In the genomic region with DNA sequence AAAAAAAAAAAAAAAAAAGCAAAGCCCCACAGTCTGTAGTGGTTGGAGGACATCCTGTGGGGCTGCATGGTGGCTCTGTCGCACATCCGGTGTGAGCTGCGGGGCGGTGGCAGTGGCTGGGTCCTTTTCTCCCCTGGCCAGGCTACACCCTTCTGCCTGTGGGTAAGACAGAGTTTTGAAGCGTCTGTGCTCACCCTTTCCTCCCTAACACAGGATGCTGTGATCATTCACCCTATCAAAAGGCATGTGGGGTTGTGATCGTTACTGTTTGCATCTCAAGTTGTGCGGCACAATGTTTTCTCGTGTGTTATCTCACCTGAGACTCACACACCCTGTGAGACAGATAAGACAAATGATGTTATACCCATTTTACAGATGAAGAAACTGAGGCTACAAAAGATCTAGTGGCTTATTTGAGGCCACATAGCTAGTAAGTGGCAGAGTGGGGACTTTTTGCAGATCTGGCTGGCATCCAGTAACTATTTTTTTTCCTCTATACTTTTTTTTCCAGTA, we compare ENCODE assay signal across 9 cellular contexts. TPM values are rescaled to one million over a fixed set of nuclear protein-coding genes. Genes with fewer than 3 reads are reported as not detected.
A peak's percentile ranks its signal among the peaks of the same experiment; 100 is the strongest.
DNase-seq lines count a peak whose midpoint lies in the region; ATAC-seq lines count a peak whose summit lies in the region.
"Had no signal": no experiment of that assay in that cellular context is flagged by ENCODE, and none has a peak within 500 bp of the region (broad histone marks: within the 10 kb centered on the region; RNA-seq: fewer than 3 reads in every experiment).

No MANE protein-coding gene starts in this region.

- H3K27me3 ChIP-seq in SJCRH30, result no peaks in the 10 kb centered on the region

- peaks cover 5 to 17% (median 9%) of the 10 kb centered on the region in 3 donors for H3K36me3 Mint-ChIP-seq in immature natural killer cell

- peaks cover 98 to 100% of the 10 kb centered on the region in 2 donors for H3K4me1 Mint-ChIP-seq in immature natural killer cell

- H3K9me3 ChIP-seq in SJCRH30 (replicated peaks), result peaks cover 6% of the 10 kb centered on the region; the same call in 1 of the 2 replicates

- H3K4me1 ChIP-seq in SJCRH30, result peaks cover 33% of the 10 kb centered on the region

- H3K27ac Mint-ChIP-seq in immature natural killer cell, result peak overlapping the region; percentile 98 to 100 (median 98)

- H3K9me3 Mint-ChIP-seq in immature natural killer cell, result peaks cover 0 to 3% (median 0%) of the 10 kb centered on the region in 6 donors
- H3K9me3 Mint-ChIP-seq: neural crest cell had no signal

- H3K4me3 Mint-ChIP-seq in immature natural killer cell, result peak overlapping the region; percentile 54 to 87 (median 72)
- H3K4me3 Mint-ChIP-seq: neural crest cell had no signal

- H3K27ac ChIP-seq in SJCRH30, result no peak overlapping the region

- peak; percentile 75 for DNase-seq in T-helper 9 cell
- DNase-seq in immature natural killer cell, result peak; percentile 96 to 97 (median 97)
- DNase-seq in NCI-H1417 (lab: John Stamatoyannopoulos, UW), result no peak
- DNase-seq in retina, result no peak
- no peak for DNase-seq in SJCRH30
- no peak for DNase-seq in cerebellar cortex (ENCODE audit: low spot score)

- H3K4me3 ChIP-seq in SJCRH30, result no peak overlapping the region

- no peaks in the 10 kb centered on the region for H3K36me3 ChIP-seq in SJCRH30

- ATAC-seq in GM18502 (IDR thresholded peaks at IDR 0.05; ENCODE audit: poor library complexity, unreplicated experiment) (peak; percentile 90), HG02763 (IDR thresholded peaks at IDR 0.05; ENCODE audit: unreplicated experiment) (peak; percentile 60)

- H3K27me3 Mint-ChIP-seq in immature natural killer cell (ENCODE audit: low read depth in 3 of 3), result peaks cover 63 to 83% (median 64%) of the 10 kb centered on the region in 3 donors

RNA-seq across cellular contexts. Expression of gene IRF1, which starts 17.5 kb away (rescaled TPM):
- polyA plus RNA-seq in immature natural killer cell, result 100 to 1,000 TPM; 349 to 460 (median 371) TPM
- total RNA-seq in SJCRH30 (2014; rRNA removed; shearing (Covaris generic)), result 13.9 and 14.1 TPM in 2 replicates

Comparison
In these comparisons a context has a peak if more than half of its experiments do, and no peak if none do; other contexts are left out.
1. DNase-seq: peak in T-helper 9 cell (single experiment) and immature natural killer cell (3 of 3); none in NCI-H1417 (0 of 3), retina (single experiment), SJCRH30 (0 of 2) and cerebellar cortex (single experiment).